Comparison of ENCODE assay signal across 17 cellular contexts in the genomic region with DNA sequence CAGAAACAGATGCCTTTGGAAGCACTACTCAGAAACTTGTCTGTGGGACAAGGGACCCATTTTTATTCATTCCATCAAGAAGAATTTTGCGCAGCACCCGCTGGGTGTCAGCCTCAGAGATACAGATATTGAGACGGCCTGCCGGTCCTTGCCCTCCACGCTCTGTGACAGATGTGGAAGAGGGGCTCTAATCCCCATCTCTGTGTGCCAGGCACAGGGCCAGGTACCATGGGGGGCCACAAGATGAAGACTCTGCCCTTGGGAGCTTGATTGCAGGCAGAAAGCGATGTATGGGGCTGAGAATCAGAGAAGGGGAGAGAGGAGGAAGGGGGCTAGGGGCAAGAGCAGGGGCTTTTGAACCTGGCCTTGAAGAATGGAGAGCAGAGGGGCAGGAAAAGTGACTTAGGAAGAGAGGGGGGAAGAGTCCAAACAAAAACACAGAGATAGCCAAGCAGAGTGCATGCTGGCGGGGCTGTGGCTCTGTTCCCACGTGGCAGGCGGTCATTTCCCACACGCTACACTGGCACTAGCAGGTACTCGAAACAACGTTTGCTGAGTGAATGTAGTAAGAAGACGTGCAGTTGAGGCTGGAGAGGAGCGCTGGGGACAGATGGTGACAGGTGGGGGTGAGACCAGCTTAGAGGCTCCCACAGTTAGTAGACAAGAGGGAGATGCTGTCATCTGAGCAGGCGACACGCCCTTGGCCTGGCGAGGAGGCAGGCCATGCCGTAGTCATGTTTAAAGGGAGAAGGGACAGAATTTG.
"Had no signal": no experiment of that assay in that cellular context is flagged by ENCODE, and none has a peak within 500 bp of the region (broad histone marks: within the 10 kb centered on the region; RNA-seq: fewer than 3 reads in every experiment).

No MANE protein-coding gene starts in this region.

- H3K4me1 ChIP-seq: parathyroid adenoma had no signal

- H3K27me3 Mint-ChIP-seq: activated CD8-positive, alpha-beta T cell treated with anti-CD3 and anti-CD28 coated beads for 36 hours; memory B cell had no signal

- H3K27ac Mint-ChIP-seq: activated CD8-positive, alpha-beta T cell treated with anti-CD3 and anti-CD28 coated beads for 36 hours; memory B cell had no signal

- DNase-seq: activated CD4-positive, alpha-beta T cell treated with anti-CD3 and anti-CD28 coated beads for 48 hours; activated CD4-positive, CD25-positive, alpha-beta regulatory T cell; activated CD8-positive, alpha-beta T cell treated with anti-CD3 and anti-CD28 coated beads for 36 hours; activated effector memory CD4-positive, alpha-beta T cell treated with Interleukin-2 at 50 U/mL for 16 hours; activated naive CD4-positive, alpha-beta T cell treated with anti-CD3 and anti-CD28 coated beads, Interleukin-2, amount 50 U/mL, for 16 hours; activated T-cell treated with anti-CD3 and anti-CD28 coated beads, Interleukin-2, amount 50 U/mL, for 4 hours; dermis blood vessel endothelial cell; effector memory CD4-positive, alpha-beta T cell; mucosa of descending colon; naive B cell; stimulated activated CD4-positive, alpha-beta T cell treated with anti-CD3 and anti-CD28 coated beads, Interleukin-4, amount 100 ng/mL, for 4 hours; stimulated activated naive CD4-positive, alpha-beta T cell; trophoblast cell had no signal

- H3K27me3 ChIP-seq: esophagus muscularis mucosa, neutrophil had no signal

- H3K9me3 ChIP-seq: esophagus muscularis mucosa, mucosa of descending colon, neutrophil had no signal

- H3K36me3 ChIP-seq: neutrophil had no signal

- H3K27ac ChIP-seq: esophagus muscularis mucosa, neutrophil, parathyroid adenoma had no signal

- H3K9me3 Mint-ChIP-seq: activated CD8-positive, alpha-beta T cell treated with anti-CD3 and anti-CD28 coated beads for 36 hours; activated T-cell treated with anti-CD3 and anti-CD28 coated beads, Interleukin-2, amount 50 U/mL, for 4 hours; memory B cell; naive B cell had no signal

- H3K4me3 ChIP-seq: esophagus muscularis mucosa, mucosa of descending colon had no signal

- H3K4me3 Mint-ChIP-seq: activated CD8-positive, alpha-beta T cell treated with anti-CD3 and anti-CD28 coated beads for 36 hours; activated T-cell treated with anti-CD3 and anti-CD28 coated beads, Interleukin-2, amount 50 U/mL, for 4 hours; memory B cell had no signal
